ENCODE assay signal across 17 cellular contexts in genomic region chr11:130369713-130370112, GRCh38. TPM values are rescaled to one million over a fixed set of nuclear protein-coding genes. Genes with fewer than 3 reads are reported as not detected.
DNase-seq lines count a peak whose midpoint lies in the region; ATAC-seq, FAIRE-seq and TF ChIP-seq lines count a peak whose summit lies in the region.
"Had no signal": no experiment of that assay in that cellular context is flagged by ENCODE, and none has a peak within 500 bp of the region (broad histone marks: within the 10 kb centered on the region; RNA-seq: fewer than 3 reads in every experiment).

No MANE protein-coding gene starts in this region.

- no peak overlapping the region for H4K8ac ChIP-seq in H1 (ENCODE audit: extremely low read depth, insufficient read depth, low read length)

- CTCF ChIA-PET in H1 (lab: Charles Lee; ENCODE audit: partially characterized antibody), result interaction anchor here (0.6 to 2.3 kb wide), 11 partner anchors 14 to 525 kb away, joined by 3 to 10 read pairs (median 4); no protein-coding TSS in a partner anchor

- no peak overlapping the region for H2BK15ac ChIP-seq in H1 (ENCODE audit: low read length)

- no peak for TF ChIP-seq EP300 in H1 (IDR thresholded peaks at IDR 0.05; ENCODE audit: borderline replicate concordance in 1 of 2, low read depth in 2 of 2, low read length in 2 of 2)

- H3K4me3 ChIP-seq in H1 (ENCODE audit: extremely low read depth in 1 of 4, insufficient read depth in 2 of 4, low read depth in 3 of 4, low read length in 4 of 4) (no peak overlapping the region), gastrocnemius medialis (no peak overlapping the region)
- H3K4me3 ChIP-seq: PC-9 had no signal

- H3K56ac ChIP-seq in H1 (replicated peaks; ENCODE audit: insufficient read length, low read depth, low read length), result no peak overlapping the region

- no peak for ATAC-seq in gastrocnemius medialis

- H3K36me3 ChIP-seq in H1 (ENCODE audit: control insufficient read depth in 2 of 4, insufficient read depth in 4 of 4, low read length in 3 of 4) (no peaks in the 10 kb centered on the region), gastrocnemius medialis (no peaks in the 10 kb centered on the region)

- TF ChIP-seq POLR2A in H1 (IDR thresholded peaks at IDR 0.05; ENCODE audit: control extremely low read depth in 1 of 2, low read depth in 2 of 2, low read length in 2 of 2) (no peak), gastrocnemius medialis (IDR thresholded peaks at IDR 0.05) (no peak)

- H2BK12ac ChIP-seq in H1 (ENCODE audit: low read depth, low read length), result no peak overlapping the region

- no peak overlapping the region for H2BK20ac ChIP-seq in H1 (ENCODE audit: low read length)

- WGBS in H1 (ENCODE audit: extremely low coverage in 1 of 2, insufficient coverage in 1 of 2, insufficient read length in 1 of 2, insufficient replicate concordance in 2 of 2, low coverage in 1 of 2, low lambda C conversion rate in 2 of 2, missing lambda C conversion rate in 1 of 2), 2 experiments, result 91% methylated on average over 4 of the region's 4 CpGs; no CpG with 5 or more reads in 1 of the 2 experiments

- DNase-seq in SK-MEL-5 (ENCODE audit: low read depth, low spot score) (peak; percentile 78), H1 (ENCODE audit: low read depth in 1 of 2, low spot score in 2 of 2) (no peak), midbrain (lab: John Stamatoyannopoulos, UW) (peak; percentile 83), gastrocnemius medialis (no peak), DMS53 treated with DMSO at 0.1 percent for 48 hours (lab: John Stamatoyannopoulos, UW; ENCODE audit: unreplicated experiment) (no peak), RPMI8226 (no peak), urothelium cell line (ENCODE audit: low spot score) (no peak), NCI-H1417 (lab: John Stamatoyannopoulos, UW) (no peak)
- DNase-seq: DND-41, KBM-7, NCI-H1436, NCI-H2029 treated with DMSO at 0.1 percent for 48 hours, NCI-H510A, NCI-H774, PC-9 had no signal

- H3K18ac ChIP-seq in H1 (ENCODE audit: extremely low read depth, low read length), result no peak overlapping the region

- no peaks in the 10 kb centered on the region for H3K23me2 ChIP-seq in H1 (ENCODE audit: low read depth, low read length)

- no peaks in the 10 kb centered on the region for H3K79me1 ChIP-seq in H1 (ENCODE audit: low read depth, low read length)

- intact Hi-C loops in gastrocnemius medialis (cut with DNase I; ENCODE audit: low total_unique reads), result loop anchor here (1.0 to 5.0 kb wide), 3 partner anchors 14 to 498 kb away; partner anchors contain the start of gene ZBTB44

- no peaks in the 10 kb centered on the region for H3K9me3 ChIP-seq in H1 (ENCODE audit: insufficient read depth in 2 of 2, low read depth in 1 of 2, low read length in 1 of 2)
- H3K9me3 ChIP-seq in gastrocnemius medialis, result no peaks in the 10 kb centered on the region

- no peaks in the 10 kb centered on the region for H3K79me2 ChIP-seq in H1 (ENCODE audit: control insufficient read depth in 1 of 2, insufficient read depth in 2 of 2, low read length in 2 of 2)

- POLR2A ChIA-PET in H1 (lab: Charles Lee; ENCODE audit: partially characterized antibody), result interaction anchor here (1.1 to 1.6 kb wide), 3 partner anchors 23 to 88 kb away, joined by 3 to 4 read pairs (median 3); no protein-coding TSS in a partner anchor

- no peak overlapping the region for H3K9ac ChIP-seq in H1 (replicated peaks in 1 of 4; ENCODE audit: extremely low read depth in 1 of 4, low read depth in 3 of 4, low read length in 3 of 4)

- no peak overlapping the region for H2AK5ac ChIP-seq in H1 (ENCODE audit: low read depth, low read length)

- H4K5ac ChIP-seq in H1 (ENCODE audit: insufficient read length, low read depth, low read length), result no peak overlapping the region

- no peak overlapping the region for H3K23ac ChIP-seq in H1 (ENCODE audit: insufficient read length)

- H3K27me3 ChIP-seq in H1 (replicated peaks in 1 of 4; ENCODE audit: control insufficient read depth in 3 of 4, extremely low read depth in 1 of 4, insufficient read depth in 3 of 4, low read length in 3 of 4) (no peaks in the 10 kb centered on the region), gastrocnemius medialis (no peaks in the 10 kb centered on the region)

- H3K4me1 ChIP-seq in H1 (replicated peaks in 1 of 4; ENCODE audit: control insufficient read depth in 3 of 4, insufficient read depth in 4 of 4, low read length in 3 of 4) (peaks cover 0 to 15% (median 2%) of the 10 kb centered on the region in 4 experiments; a peak in 3 of 7 replicates), gastrocnemius medialis (peaks cover 16 to 28% of the 10 kb centered on the region in 2 donors)

- H2AFZ ChIP-seq in H1 (ENCODE audit: low read length), result no peak overlapping the region
- H2AFZ ChIP-seq: PC-9 had no signal

- in situ Hi-C loops in SK-MEL-5 (cut with HindIII; ENCODE audit: low pct_unique_long_range_greater_than_20kb, low sequenced_read_pairs), result no loop called here
- in situ Hi-C loops in gastrocnemius medialis (cut with MboI; ENCODE audit: low sequenced_read_pairs in 4 of 4), result no loop called here

- H3K27ac ChIP-seq in H1 (ENCODE audit: low read depth, low read length) (no peak overlapping the region), gastrocnemius medialis (peak overlapping the region; percentile 57 to 76 (median 72))
- H3K27ac ChIP-seq: PC-9 had no signal

- no peak overlapping the region for H3K4ac ChIP-seq in H1 (replicated peaks; ENCODE audit: insufficient read length, low read depth, low read length)

- no peak overlapping the region for H3K14ac ChIP-seq in H1 (ENCODE audit: insufficient read length)

- no peak overlapping the region for H2BK5ac ChIP-seq in H1 (ENCODE audit: low read depth, low read length)

- no peaks in the 10 kb centered on the region for H4K20me1 ChIP-seq in H1 (replicated peaks in 1 of 2; ENCODE audit: control insufficient read depth in 1 of 2, insufficient read depth in 2 of 2, low read length in 2 of 2)

- no peak for TF ChIP-seq CTCF in H1 (IDR thresholded peaks at IDR 0.05; ENCODE audit: control extremely low read depth in 1 of 3, insufficient read depth in 1 of 3, low read depth in 1 of 3, low read length in 3 of 3)
- TF ChIP-seq CTCF in gastrocnemius medialis (IDR thresholded peaks at IDR 0.05 in 4 of 5, conservative IDR thresholded peaks at IDR 0.05 in 1 of 5), result no peak

- FAIRE-seq in H1 (lab: Jason Lieb, UNC), result peak; percentile 7
- FAIRE-seq in urothelium cell line (lab: Jason Lieb, UNC), result no peak
- FAIRE-seq: G401.6, GM12891 had no signal

- no peak for TF ChIP-seq RAD21 in H1 (IDR thresholded peaks at IDR 0.05 in 1 of 2, conservative IDR thresholded peaks at IDR 0.05 in 1 of 2; ENCODE audit: low read depth in 2 of 2, low read length in 2 of 2)

- no peak overlapping the region for H2BK120ac ChIP-seq in H1 (replicated peaks; ENCODE audit: low read depth, low read length)

- no peak overlapping the region for H3K4me2 ChIP-seq in H1 (ENCODE audit: insufficient read depth in 1 of 2, low read depth in 2 of 2, low read length in 2 of 2)
- H3K4me2 ChIP-seq: PC-9 had no signal

- no peak overlapping the region for H4K91ac ChIP-seq in H1 (replicated peaks; ENCODE audit: insufficient read length, low read length)

TF ChIP-seq in H1, 55 proteins besides CTCF, POLR2A, EP300 and RAD21 (continues in another document):
- TF ChIP-seq PHF8 (conservative IDR thresholded peaks at IDR 0.05; ENCODE audit: low read depth, low read length), result no peak
- TF ChIP-seq SIX5 (IDR thresholded peaks at IDR 0.05; ENCODE audit: low read depth, low read length), result no peak
- TF ChIP-seq CREB1 (IDR thresholded peaks at IDR 0.05), result no peak
- no peak for TF ChIP-seq SP2 (IDR thresholded peaks at IDR 0.05; ENCODE audit: low read length)
- no peak for TF ChIP-seq KDM1A (IDR thresholded peaks at IDR 0.05; ENCODE audit: borderline replicate concordance, low read length)
- TF ChIP-seq GTF2F1 (IDR thresholded peaks at IDR 0.05; ENCODE audit: borderline replicate concordance, low read depth, low read length), result no peak
- no peak for TF ChIP-seq SP4 (IDR thresholded peaks at IDR 0.05; ENCODE audit: low read length)
- TF ChIP-seq GABPA (IDR thresholded peaks at IDR 0.05; ENCODE audit: borderline replicate concordance, insufficient read depth, low read length), result no peak
- TF ChIP-seq NANOG (IDR thresholded peaks at IDR 0.05; ENCODE audit: insufficient read depth, low read depth, low read length, poor library complexity, severe bottlenecking), result no peak
- TF ChIP-seq KDM4A (IDR thresholded peaks at IDR 0.05; ENCODE audit: low read depth, low read length, severe bottlenecking), result no peak

RNA-seq across cellular contexts. Expression of gene ZBTB44, which starts 55.0 kb away (rescaled TPM):
- total RNA-seq in SK-MEL-5 (2014; rRNA removed; shearing (Covaris generic)), result 16.3 and 19.7 TPM in 2 replicates
- polyA plus RNA-seq in SK-MEL-5 (2015; cell fraction: cytosol; rRNA removed), result 6.4 and 9.1 TPM in 2 replicates
- polyA plus RNA-seq in SK-MEL-5 (2015; cell fraction: nucleus; rRNA removed), result 14.2 and 17.3 TPM in 2 replicates
- 146 and 158 TPM in 2 replicates for total RNA-seq in H1 (2021; fragmentation: NEBNext Ultra II Directional; extraction: Animal tissue kit (Norgen Biotek cat#: 25700))
- polyA plus RNA-seq in H1 (2011; rRNA removed), result 32.8 and 37.2 TPM in 2 replicates
- 45.3 TPM for polyA plus RNA-seq in H1 (2011; cell fraction: cytosol; rRNA removed)
- polyA plus RNA-seq in H1 (2011; cell fraction: nucleus; rRNA removed), result 86.1 TPM
- 35.6 to 70.6 TPM (median 53.9 TPM) in 4 replicates for polyA plus RNA-seq in H1 (2012, experiment 1 of 2)
- polyA plus RNA-seq in H1 (2012, experiment 2 of 2), result 8.2 TPM
- polyA plus RNA-seq in H1 (2013, experiment 1 of 2), result 64.8 TPM
- polyA plus RNA-seq in H1 (2013, experiment 2 of 2), result 64.3 TPM
- polyA minus RNA-seq in H1 (2011; rRNA and poly(A)+ RNA removed), result 263 and 353 TPM in 2 replicates
- 123 TPM for polyA minus RNA-seq in H1 (2011; cell fraction: cytosol; rRNA and poly(A)+ RNA removed)
- polyA minus RNA-seq in H1 (2011; cell fraction: nucleus; rRNA and poly(A)+ RNA removed), result 333 TPM
- total RNA-seq in gastrocnemius medialis, result 100 to 1,000 TPM in 1 of 4 donors, 10 to 100 TPM in 3; 57.4 to 108 (median 68.8) TPM

RNA-seq across cellular contexts. Expression of gene ADAMTS8, which starts 58.7 kb away (rescaled TPM):
- 0.05 TPM in 1 of 2 replicates, not detected in the other for total RNA-seq in SK-MEL-5 (2014; rRNA removed; shearing (Covaris generic))
- 0.09 TPM in 1 of 2 replicates, not detected in the other for polyA plus RNA-seq in SK-MEL-5 (2015; cell fraction: cytosol; rRNA removed)
- polyA plus RNA-seq in SK-MEL-5 (2015; cell fraction: nucleus; rRNA removed), result not detected in 2 replicates
- total RNA-seq in H1 (2021; fragmentation: NEBNext Ultra II Directional; extraction: Animal tissue kit (Norgen Biotek cat#: 25700)), result 15.5 and 16.6 TPM in 2 replicates
- 9.3 and 11.1 TPM in 2 replicates for polyA plus RNA-seq in H1 (2011; rRNA removed)
- 10.5 TPM for polyA plus RNA-seq in H1 (2011; cell fraction: cytosol; rRNA removed)
- 13.6 TPM for polyA plus RNA-seq in H1 (2011; cell fraction: nucleus; rRNA removed)
- 11.6 to 13.7 TPM (median 13.3 TPM) in 4 replicates for polyA plus RNA-seq in H1 (2012, experiment 1 of 2)
- polyA plus RNA-seq in H1 (2012, experiment 2 of 2), result 15.3 TPM
- 14.9 TPM for polyA plus RNA-seq in H1 (2013, experiment 1 of 2)
- polyA plus RNA-seq in H1 (2013, experiment 2 of 2), result 14.2 TPM
- polyA minus RNA-seq in H1 (2011; rRNA and poly(A)+ RNA removed), result 8.3 and 9.9 TPM in 2 replicates
- polyA minus RNA-seq in H1 (2011; cell fraction: cytosol; rRNA and poly(A)+ RNA removed), result 10.7 TPM
- 5.7 TPM for polyA minus RNA-seq in H1 (2011; cell fraction: nucleus; rRNA and poly(A)+ RNA removed)
- under 1 TPM in 3 of 4 donors, not detected in 1; 0.26 to 0.46 (median 0.29) TPM for total RNA-seq in gastrocnemius medialis
- total RNA-seq: PC-9 had no signal

Comparison
In these comparisons a context has a peak if more than half of its experiments do, and no peak if none do; other contexts are left out.
1. DNase-seq: peak in SK-MEL-5 (single experiment) and midbrain (single experiment); none in H1 (0 of 2), gastrocnemius medialis (0 of 2), DMS53 treated with DMSO at 0.1 percent for 48 hours (single experiment), RPMI8226 (single experiment), urothelium cell line (single experiment) and NCI-H1417 (0 of 3).
2. RNA of gene ADAMTS8, which starts 58.7 kb away (total RNA-seq): 15.5 to 16.6 TPM in H1; 0.26 to 0.46 TPM in gastrocnemius medialis and 0.05 TPM in SK-MEL-5; every median in the first group is over 10 times any median in the second.